34 cellular contexts compared by ENCODE assay signal in the genomic region with DNA sequence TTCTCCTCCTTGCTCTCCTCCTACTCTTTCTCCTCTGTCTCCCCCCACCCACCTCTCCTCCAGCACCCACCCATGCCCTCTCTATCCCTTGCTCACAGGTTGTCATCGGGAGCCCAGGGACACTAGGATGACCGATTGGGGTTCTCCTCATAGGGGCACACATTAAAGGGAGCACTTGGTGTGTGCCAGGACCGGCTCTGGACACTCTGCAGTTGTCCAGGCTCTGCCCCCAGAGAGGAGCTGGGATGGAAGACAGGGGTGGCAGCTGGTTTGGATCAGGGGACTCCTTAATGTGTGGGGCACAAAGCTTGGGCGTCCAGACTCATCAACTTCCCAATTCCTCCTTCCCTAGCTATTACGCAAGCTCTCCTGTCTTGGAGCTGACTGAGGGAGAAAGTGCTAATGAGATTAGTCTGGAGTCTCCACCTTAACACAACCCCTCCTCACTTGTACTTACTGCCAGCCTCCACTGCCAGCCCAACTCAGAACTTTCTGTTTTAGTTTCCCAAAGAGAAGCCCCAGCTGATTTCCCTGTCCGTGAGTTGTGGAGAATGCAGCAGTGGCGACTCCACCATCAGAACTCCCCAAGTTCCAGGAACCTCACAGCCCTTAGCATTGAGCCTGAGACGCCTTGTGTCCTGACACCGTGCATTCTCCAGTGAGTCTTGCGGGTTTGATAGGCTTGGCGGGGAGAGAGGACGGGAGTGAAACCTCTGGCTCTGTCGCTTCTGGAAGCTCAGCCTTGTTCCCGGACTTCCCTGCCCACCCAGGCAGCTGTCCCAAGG. TPM values are rescaled to one million over a fixed set of nuclear protein-coding genes. Genes with fewer than 3 reads are reported as not detected.
"Had no signal": no experiment of that assay in that cellular context is flagged by ENCODE, and none has a peak within 500 bp of the region (broad histone marks: within the 10 kb centered on the region; RNA-seq: fewer than 3 reads in every experiment).

No MANE protein-coding gene starts in this region.

- H3K4me1 Mint-ChIP-seq: activated CD4-positive, alpha-beta memory T cell treated with anti-CD3 and anti-CD28 coated beads, Interleukin-2, amount 10 ng/mL, durations not matched to agents 7 days and 5 days; activated CD4-positive, alpha-beta T cell treated with anti-CD3 and anti-CD28 coated beads for 36 hours; activated naive CD4-positive, alpha-beta T cell treated with anti-CD3 and anti-CD28 coated beads, Interleukin-2, amount 10 ng/mL, durations not matched to agents 7 days and 5 days; activated naive CD8-positive, alpha-beta T cell treated with anti-CD3 and anti-CD28 coated beads for 36 hours; activated T-helper 17 cell treated with anti-CD3 and anti-CD28 coated beads, Interleukin-2, amount 50 U/mL, for 72 hours had no signal

- DNase-seq: activated CD4-positive, alpha-beta memory T cell treated with anti-CD3 and anti-CD28 coated beads, Interleukin-2, amount 10 ng/mL, durations not matched to agents 7 days and 5 days; activated CD4-positive, alpha-beta T cell treated with anti-CD3 and anti-CD28 coated beads for 36 hours; activated CD4-positive, alpha-beta T cell treated with anti-CD3 and anti-CD28 coated beads, Interleukin-2, amount 50 U/mL, for 1 hour; activated gamma-delta T cell treated with Interleukin-2 at 50 U/mL for 16 hours; activated naive CD4-positive, alpha-beta T cell treated with anti-CD3 and anti-CD28 coated beads, Interleukin-2, amount 10 ng/mL, durations not matched to agents 7 days and 5 days; activated naive CD8-positive, alpha-beta T cell treated with anti-CD3 and anti-CD28 coated beads for 36 hours; activated T-cell treated with anti-CD3 and anti-CD28 coated beads for 4 hours; activated T-cell treated with anti-CD3 and anti-CD28 coated beads, Interleukin-2, amount 50 U/mL, for 48 hours; adrenal gland; anterior cingulate cortex; caudate nucleus; Karpas-422; MM.1S; NCI-H1105 treated with DMSO at 0.1 percent for 48 hours; NCI-H1436 treated with DMSO at 0.1 percent for 48 hours; NCI-H187; NCI-H2171; NCI-H2227 treated with DMSO at 0.1 percent for 48 hours; NCI-H446 treated with DMSO at 0.1 percent for 48 hours; NCI-H524 treated with DMSO at 0.1 percent for 48 hours; NCI-H774; NK-92 treated with Interleukin-12 subunit alpha and Interleukin-12 subunit beta, amount 100 ng/mL, for 24 hours; Peyer's patch; Right ventricle myocardium superior; SJCRH30; SK-N-SH; T-helper 1 cell; WERI-Rb-1 had no signal

- H3K36me3 ChIP-seq: adrenal gland, breast epithelium, Peyer's patch, SJCRH30, WERI-Rb-1 had no signal

- H3K27ac Mint-ChIP-seq: activated CD4-positive, alpha-beta memory T cell treated with anti-CD3 and anti-CD28 coated beads, Interleukin-2, amount 10 ng/mL, durations not matched to agents 7 days and 5 days; activated CD4-positive, alpha-beta T cell treated with anti-CD3 and anti-CD28 coated beads for 36 hours; activated naive CD4-positive, alpha-beta T cell treated with anti-CD3 and anti-CD28 coated beads, Interleukin-2, amount 10 ng/mL, durations not matched to agents 7 days and 5 days; activated naive CD8-positive, alpha-beta T cell treated with anti-CD3 and anti-CD28 coated beads for 36 hours; activated T-helper 17 cell treated with anti-CD3 and anti-CD28 coated beads, Interleukin-2, amount 50 U/mL, for 72 hours had no signal

- H3K4me1 ChIP-seq: adrenal gland, breast epithelium, Peyer's patch, SJCRH30 had no signal

- H3K4me2 ChIP-seq: SK-N-SH had no signal

- H3K9me3 ChIP-seq: adrenal gland, Peyer's patch, SJCRH30, SK-N-SH had no signal

- H3K4me3 Mint-ChIP-seq: activated CD4-positive, alpha-beta memory T cell treated with anti-CD3 and anti-CD28 coated beads, Interleukin-2, amount 10 ng/mL, durations not matched to agents 7 days and 5 days; activated CD4-positive, alpha-beta T cell treated with anti-CD3 and anti-CD28 coated beads for 36 hours; activated naive CD4-positive, alpha-beta T cell treated with anti-CD3 and anti-CD28 coated beads, Interleukin-2, amount 10 ng/mL, durations not matched to agents 7 days and 5 days; activated naive CD8-positive, alpha-beta T cell treated with anti-CD3 and anti-CD28 coated beads for 36 hours; activated T-helper 17 cell treated with anti-CD3 and anti-CD28 coated beads, Interleukin-2, amount 50 U/mL, for 72 hours had no signal

- H3K9ac ChIP-seq: SK-N-SH had no signal

- ATAC-seq: activated CD4-positive, alpha-beta T cell treated with anti-CD3 and anti-CD28 coated beads for 36 hours; activated T-helper 17 cell treated with anti-CD3 and anti-CD28 coated beads, Interleukin-2, amount 50 U/mL, for 72 hours; K562 had no signal

- H3K27me3 Mint-ChIP-seq: activated naive CD4-positive, alpha-beta T cell treated with anti-CD3 and anti-CD28 coated beads, Interleukin-2, amount 10 ng/mL, durations not matched to agents 7 days and 5 days; activated naive CD8-positive, alpha-beta T cell treated with anti-CD3 and anti-CD28 coated beads for 36 hours had no signal

- H3K27ac ChIP-seq: adrenal gland, breast epithelium, Peyer's patch, RWPE1, SJCRH30, WERI-Rb-1 had no signal

- H3K27me3 ChIP-seq: Peyer's patch, SJCRH30 had no signal

- H3K4me3 ChIP-seq: adrenal gland, breast epithelium, K562, Peyer's patch, SJCRH30 had no signal

- H3K9me3 Mint-ChIP-seq: activated CD4-positive, alpha-beta memory T cell treated with anti-CD3 and anti-CD28 coated beads, Interleukin-2, amount 10 ng/mL, durations not matched to agents 7 days and 5 days; activated naive CD4-positive, alpha-beta T cell treated with anti-CD3 and anti-CD28 coated beads, Interleukin-2, amount 10 ng/mL, durations not matched to agents 7 days and 5 days; activated T-helper 17 cell treated with anti-CD3 and anti-CD28 coated beads, Interleukin-2, amount 50 U/mL, for 72 hours had no signal

- H3K36me3 Mint-ChIP-seq: activated naive CD4-positive, alpha-beta T cell treated with anti-CD3 and anti-CD28 coated beads, Interleukin-2, amount 10 ng/mL, durations not matched to agents 7 days and 5 days; activated naive CD8-positive, alpha-beta T cell treated with anti-CD3 and anti-CD28 coated beads for 36 hours had no signal

RNA-seq across cellular contexts. Expression of a gene that starts 52.2 kb away (rescaled TPM):
- total RNA-seq: activated CD4-positive, alpha-beta memory T cell treated with anti-CD3 and anti-CD28 coated beads, Interleukin-2, amount 10 ng/mL, durations not matched to agents 7 days and 5 days; activated CD4-positive, alpha-beta T cell treated with anti-CD3 and anti-CD28 coated beads for 36 hours; activated CD8-positive, alpha-beta memory T cell treated with anti-CD3 and anti-CD28 coated beads for 36 hours; activated naive CD8-positive, alpha-beta T cell treated with anti-CD3 and anti-CD28 coated beads for 36 hours; activated T-helper 17 cell treated with anti-CD3 and anti-CD28 coated beads, Interleukin-2, amount 50 U/mL, for 72 hours; adrenal gland; breast epithelium; K562; Peyer's patch; Right ventricle myocardium superior; SJCRH30; T-helper 2 cell treated with Interferon-gamma antibody and Interleukin-4, amounts not matched to agents 100 ng/mL and 5 ng/mL, for 36 hours had no signal
- polyA plus RNA-seq: adrenal gland, K562, SK-N-SH had no signal
